9 cellular contexts compared by ENCODE assay signal in genomic region chr14:105528859-105529505, GRCh38. TPM values are rescaled to one million over a fixed set of nuclear protein-coding genes. Genes with fewer than 3 reads are reported as not detected.
DNase-seq lines count a peak whose midpoint lies in the region; ATAC-seq and TF ChIP-seq lines count a peak whose summit lies in the region.
"Had no signal": no experiment of that assay in that cellular context is flagged by ENCODE, and none has a peak within 500 bp of the region (broad histone marks: within the 10 kb centered on the region; RNA-seq: fewer than 3 reads in every experiment).

No MANE protein-coding gene starts in this region.

- no peaks in the 10 kb centered on the region for H3K9me3 ChIP-seq in left lung

- no peaks in the 10 kb centered on the region for H3K36me3 Mint-ChIP-seq in activated T-helper 1 cell treated with anti-CD3 and anti-CD28 coated beads, Interleukin-12 subunit alpha, Interleukin-12 subunit beta, Interleukin-2, Interleukin-4 antibody, amounts not matched to agents 30 ng/mL and 10 ng/mL and 1 ng/mL, durations not matched to agents 14 hours and 24 hours and 36 hours (ENCODE audit: low read depth)

- H3K27ac ChIP-seq in left lung, result no peak overlapping the region

- no peak for DNase-seq in activated T-helper 1 cell treated with anti-CD3 and anti-CD28 coated beads, Interleukin-12 subunit alpha, Interleukin-12 subunit beta, Interleukin-2, Interleukin-4 antibody, amounts not matched to agents 30 ng/mL and 10 ng/mL and 1 ng/mL, durations not matched to agents 14 hours and 24 hours and 36 hours (ENCODE audit: low spot score)
- DNase-seq in left lung (no peak), NCI-H1105 (lab: John Stamatoyannopoulos, UW) (no peak), RKO (ENCODE audit: low spot score) (no peak), glomerular visceral epithelial cell (ENCODE audit: extremely low spot score) (no peak)
- peak; percentile 75 for DNase-seq in stimulated activated CD8-positive, alpha-beta memory T cell treated with anti-CD3 and anti-CD28 coated beads, Interleukin-4, amount 100 ng/mL, for 48 hours

- peak overlapping the region; percentile 82 for H3K4me3 Mint-ChIP-seq in activated T-helper 1 cell treated with anti-CD3 and anti-CD28 coated beads, Interleukin-12 subunit alpha, Interleukin-12 subunit beta, Interleukin-2, Interleukin-4 antibody, amounts not matched to agents 30 ng/mL and 10 ng/mL and 1 ng/mL, durations not matched to agents 14 hours and 24 hours and 36 hours

- peaks cover 16 to 67% of the 10 kb centered on the region in 2 donors for H3K27me3 ChIP-seq in left lung

- no peak for TF ChIP-seq CTCF in left lung (IDR thresholded peaks at IDR 0.05)

- H3K4me1 ChIP-seq in left lung, result peaks cover 12 to 40% of the 10 kb centered on the region in 2 donors

- peaks cover 25% of the 10 kb centered on the region for H3K27me3 Mint-ChIP-seq in activated T-helper 1 cell treated with anti-CD3 and anti-CD28 coated beads, Interleukin-12 subunit alpha, Interleukin-12 subunit beta, Interleukin-2, Interleukin-4 antibody, amounts not matched to agents 30 ng/mL and 10 ng/mL and 1 ng/mL, durations not matched to agents 14 hours and 24 hours and 36 hours (ENCODE audit: insufficient read depth)

- H3K27ac Mint-ChIP-seq in activated T-helper 1 cell treated with anti-CD3 and anti-CD28 coated beads, Interleukin-12 subunit alpha, Interleukin-12 subunit beta, Interleukin-2, Interleukin-4 antibody, amounts not matched to agents 30 ng/mL and 10 ng/mL and 1 ng/mL, durations not matched to agents 14 hours and 24 hours and 36 hours, result peak overlapping the region; percentile 72

- intact Hi-C loops in activated T-helper 1 cell treated with anti-CD3 and anti-CD28 coated beads, Interleukin-12 subunit alpha, Interleukin-12 subunit beta, Interleukin-2, Interleukin-4 antibody, amounts not matched to agents 30 ng/mL and 10 ng/mL and 1 ng/mL, durations not matched to agents 14 hours and 24 hours and 36 hours (cut with micrococcal nuclease), result loop anchor here (1.0 to 10.0 kb wide), 5 partner anchors 38 to 324 kb away; partner anchors contain the start of gene TEDC1
- intact Hi-C loops in left lung (cut with DNase I), result no loop called here

- no peaks in the 10 kb centered on the region for H3K4me1 Mint-ChIP-seq in activated T-helper 1 cell treated with anti-CD3 and anti-CD28 coated beads, Interleukin-12 subunit alpha, Interleukin-12 subunit beta, Interleukin-2, Interleukin-4 antibody, amounts not matched to agents 30 ng/mL and 10 ng/mL and 1 ng/mL, durations not matched to agents 14 hours and 24 hours and 36 hours (ENCODE audit: low read depth)

- H3K36me3 ChIP-seq in left lung, result no peaks in the 10 kb centered on the region

- peak; percentile 2 for ATAC-seq in HG02642 (IDR thresholded peaks at IDR 0.05; ENCODE audit: poor library complexity, unreplicated experiment)
- no peak for ATAC-seq in left lung
- no peak for ATAC-seq in HG03095 (IDR thresholded peaks at IDR 0.05; ENCODE audit: unreplicated experiment)

- peak overlapping the region; percentile 52 to 57 for H3K4me3 ChIP-seq in left lung

- H3K9me3 Mint-ChIP-seq in activated T-helper 1 cell treated with anti-CD3 and anti-CD28 coated beads, Interleukin-12 subunit alpha, Interleukin-12 subunit beta, Interleukin-2, Interleukin-4 antibody, amounts not matched to agents 30 ng/mL and 10 ng/mL and 1 ng/mL, durations not matched to agents 14 hours and 24 hours and 36 hours, result no peaks in the 10 kb centered on the region

RNA-seq across cellular contexts. Expression of gene TMEM121, which starts 2.6 kb away (rescaled TPM):
- 9.9 and 11.7 TPM in 2 replicates for total RNA-seq in activated T-helper 1 cell treated with anti-CD3 and anti-CD28 coated beads, Interleukin-12 subunit alpha, Interleukin-12 subunit beta, Interleukin-2, Interleukin-4 antibody, amounts not matched to agents 30 ng/mL and 10 ng/mL and 1 ng/mL, durations not matched to agents 14 hours and 24 hours and 36 hours
- 1 to 10 TPM; 2.4 to 3.0 TPM for total RNA-seq in left lung

RNA-seq across cellular contexts. Expression of gene TEDC1, which starts 37.9 kb away (rescaled TPM):
- 44.5 and 46.1 TPM in 2 replicates for total RNA-seq in activated T-helper 1 cell treated with anti-CD3 and anti-CD28 coated beads, Interleukin-12 subunit alpha, Interleukin-12 subunit beta, Interleukin-2, Interleukin-4 antibody, amounts not matched to agents 30 ng/mL and 10 ng/mL and 1 ng/mL, durations not matched to agents 14 hours and 24 hours and 36 hours
- 10 to 100 TPM; 12.8 to 16.8 TPM for total RNA-seq in left lung

RNA-seq across cellular contexts. Expression of gene CRIP1, which starts 42.3 kb away (rescaled TPM):
- total RNA-seq in activated T-helper 1 cell treated with anti-CD3 and anti-CD28 coated beads, Interleukin-12 subunit alpha, Interleukin-12 subunit beta, Interleukin-2, Interleukin-4 antibody, amounts not matched to agents 30 ng/mL and 10 ng/mL and 1 ng/mL, durations not matched to agents 14 hours and 24 hours and 36 hours, result 97.1 and 103 TPM in 2 replicates
- 100 to 1,000 TPM; 171 to 281 TPM for total RNA-seq in left lung
- total RNA-seq: lung microvascular endothelial cell had no signal

RNA-seq across cellular contexts. Expression of gene CRIP2, which starts 54.4 kb away (rescaled TPM):
- not detected in 2 replicates for total RNA-seq in activated T-helper 1 cell treated with anti-CD3 and anti-CD28 coated beads, Interleukin-12 subunit alpha, Interleukin-12 subunit beta, Interleukin-2, Interleukin-4 antibody, amounts not matched to agents 30 ng/mL and 10 ng/mL and 1 ng/mL, durations not matched to agents 14 hours and 24 hours and 36 hours
- total RNA-seq in left lung, result 100 to 1,000 TPM; 172 to 224 TPM
